15 cellular contexts compared by ENCODE assay signal in the genomic region with DNA sequence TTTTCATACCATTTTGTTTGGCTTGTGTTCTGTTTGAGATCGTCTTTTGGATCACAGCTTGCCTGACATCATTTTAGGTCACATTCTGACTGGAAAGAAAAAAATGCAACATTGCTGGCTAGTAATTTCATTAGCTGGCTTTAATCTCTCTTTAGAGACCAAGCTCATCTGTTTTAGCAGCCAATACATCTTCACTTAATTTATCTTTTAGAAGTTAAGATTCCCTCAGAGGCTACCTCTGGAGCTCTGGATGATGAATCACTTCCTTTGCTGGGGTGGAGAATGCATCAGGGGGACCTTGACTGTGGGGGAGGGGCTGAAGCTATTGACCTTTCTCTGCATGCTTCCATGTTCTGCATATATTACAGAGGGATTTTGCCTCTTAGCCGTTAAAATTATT.
DNase-seq lines count a peak whose midpoint lies in the region; ATAC-seq and TF ChIP-seq lines count a peak whose summit lies in the region.
"Had no signal": no experiment of that assay in that cellular context is flagged by ENCODE, and none has a peak within 500 bp of the region (broad histone marks: within the 10 kb centered on the region; RNA-seq: fewer than 3 reads in every experiment).

No MANE protein-coding gene starts in this region.

- intact Hi-C loops in tibial artery (cut with DNase I; ENCODE audit: low total_unique reads): loop anchor here (10.0 kb wide), 1 partner anchor 245 kb away; no protein-coding TSS in a partner anchor

- peaks cover 15 to 30% (median 23%) of the 10 kb centered on the region in 3 donors for H3K36me3 ChIP-seq in tibial artery

- in situ Hi-C loops in ACHN (cut with HindIII; ENCODE audit: low pct_ligation_motif_present, low pct_unique_long_range_greater_than_20kb, low sequenced_read_pairs): no loop called here
- in situ Hi-C loops in astrocyte of the spinal cord (cut with HindIII; ENCODE audit: low sequenced_read_pairs): no loop called here

- peaks cover 0 to 22% (median 17%) of the 10 kb centered on the region in 4 donors for H3K4me1 ChIP-seq in tibial artery
- H3K4me1 ChIP-seq: left lung had no signal

- DNase-seq in ACHN (peak; percentile 15), HT1080 (ENCODE audit: low read depth) (peak; percentile 88), astrocyte of the spinal cord (ENCODE audit: low read depth, low spot score) (peak; percentile 78), hepatic stellate cell (ENCODE audit: low spot score) (peak; percentile 64), tibial artery (no peak), ecto neural progenitor cell (ENCODE audit: low spot score) (no peak), HuH-7.5 (ENCODE audit: low spot score) (no peak)
- DNase-seq: activated CD4-positive, CD25-positive, alpha-beta regulatory T cell; left lung; NCI-H510A; stimulated activated CD4-positive, alpha-beta T cell treated with anti-CD3 and anti-CD28 coated beads, Interleukin-1b, Interleukin-23, amount 100 ng/mL, for 48 hours; stimulated activated naive B cell treated with anti-CD40 and anti-IgM and Interleukin-4, amounts not matched to agents 10 μg/mL and 1 μg/mL and 100 μg/mL, for 72 hours had no signal

- no peaks in the 10 kb centered on the region for H3K27me3 ChIP-seq in tibial artery
- H3K27me3 ChIP-seq: BLaER1 treated with 17β-estradiol and CSF1 and Interleukin-3, amounts not matched to agents 10 nM and 100 nM; left lung; SJSA1 had no signal

- no peaks in the 10 kb centered on the region for H3K9me3 ChIP-seq in tibial artery
- H3K9me3 ChIP-seq: left lung, SJSA1 had no signal

- TF ChIP-seq CTCF in astrocyte of the spinal cord (IDR thresholded peaks at IDR 0.05; ENCODE audit: low read depth, low read length) (no peak), tibial artery (IDR thresholded peaks at IDR 0.05) (no peak)

- H3K27ac ChIP-seq in tibial artery: no peak overlapping the region
- H3K27ac ChIP-seq: BLaER1 treated with 17β-estradiol and CSF1 and Interleukin-3, amounts not matched to agents 10 nM and 100 nM; left lung; SJSA1 had no signal

- no peak overlapping the region for H3K4me3 ChIP-seq in astrocyte of the spinal cord (ENCODE audit: low read depth, low read length)
- H3K4me3 ChIP-seq in tibial artery: no peak overlapping the region
- H3K4me3 ChIP-seq: BLaER1 treated with 17β-estradiol and CSF1 and Interleukin-3, amounts not matched to agents 10 nM and 100 nM; left lung; SJSA1 had no signal

- ATAC-seq in HG02642 (IDR thresholded peaks at IDR 0.05; ENCODE audit: poor library complexity, unreplicated experiment): no peak
- ATAC-seq: left lung; stimulated activated naive B cell treated with anti-CD40 and anti-IgM and Interleukin-4, amounts not matched to agents 10 μg/mL and 1 μg/mL and 100 μg/mL, for 72 hours had no signal

Comparison
In these comparisons a context has a peak if more than half of its experiments do, and no peak if none do; other contexts are left out.
1. DNase-seq: peak in ACHN (single experiment), HT1080 (single experiment), astrocyte of the spinal cord (single experiment) and hepatic stellate cell (single experiment); none in tibial artery (0 of 2), ecto neural progenitor cell (single experiment) and HuH-7.5 (single experiment).